1 cellular context compared by ENCODE assay signal in the genomic region with DNA sequence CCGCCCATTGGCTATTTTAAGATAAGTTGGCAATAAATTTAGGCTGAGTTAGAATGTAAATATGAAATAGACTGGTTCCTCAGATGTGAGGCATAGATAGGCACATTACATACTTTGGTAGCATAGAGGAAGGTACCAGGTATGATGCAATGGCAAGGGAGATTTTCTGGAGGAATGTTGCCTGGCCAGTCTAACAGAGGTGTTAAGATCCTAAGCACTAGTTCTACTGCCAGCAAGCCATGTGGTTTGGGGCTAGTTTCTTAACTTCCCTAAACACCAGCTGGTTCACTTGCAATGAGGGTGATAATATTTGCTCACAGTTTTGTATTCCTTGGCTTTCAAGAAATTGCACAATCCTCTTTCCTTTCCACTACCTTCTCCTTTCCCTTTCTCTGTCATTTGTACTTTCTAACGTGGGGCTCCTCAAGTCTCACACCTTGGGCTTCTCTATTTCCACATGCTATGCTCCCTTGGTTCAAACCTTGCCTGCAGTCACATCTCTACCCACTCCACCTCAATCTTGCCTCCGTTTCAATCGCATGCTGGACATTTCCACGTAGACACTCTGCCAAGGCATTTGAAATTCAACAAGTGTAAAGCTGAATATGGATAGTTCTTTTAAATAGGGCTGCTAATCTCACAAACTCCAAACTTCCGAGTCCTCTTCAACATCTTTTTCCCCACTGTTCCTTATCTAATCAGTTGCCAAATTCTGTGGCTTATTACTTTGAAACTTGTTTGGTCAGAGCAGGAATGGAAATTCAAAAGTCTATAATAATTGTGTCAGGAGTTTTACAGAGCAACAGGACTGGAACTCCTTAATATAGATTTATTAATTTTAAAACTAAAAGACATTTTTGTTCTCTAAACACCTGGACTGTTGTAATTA.
A peak's percentile ranks its signal among the peaks of the same experiment; 100 is the strongest.
TF ChIP-seq lines count a peak whose summit lies in the region.

No MANE protein-coding gene starts in this region.

TF ChIP-seq in HEK293, 187 proteins besides CTCF, POLR2A, EP300 and RAD21 (continued from another document):
- 0 out of 2 replicates have a peak, but pooled peaks have one; percentile 41 for TF ChIP-seq ZNF518A (tag by site-specific recombination; conservative IDR thresholded peaks at IDR 0.05; ENCODE audit: low read depth)
- TF ChIP-seq ZXDB (tag by site-specific recombination; IDR thresholded peaks at IDR 0.05) = no peak
- peak; percentile 67; the same call in 1 of the 2 replicates for TF ChIP-seq PRDM1 (tag by site-specific recombination; IDR thresholded peaks at IDR 0.05)
- TF ChIP-seq ZNF23 (tag by site-specific recombination; IDR thresholded peaks at IDR 0.05; ENCODE audit: borderline replicate concordance) = no peak
- TF ChIP-seq SCRT2 (tag by site-specific recombination; IDR thresholded peaks at IDR 0.05) = peak; percentile 88
- TF ChIP-seq ZNF24 (tag by site-specific recombination; IDR thresholded peaks at IDR 0.05) = 0 out of 2 replicates have a peak, but pooled peaks have one; percentile 32
- no peak for TF ChIP-seq ZNF311 (tag by site-specific recombination; IDR thresholded peaks at IDR 0.05; ENCODE audit: borderline replicate concordance)
- TF ChIP-seq, protein P1, sequence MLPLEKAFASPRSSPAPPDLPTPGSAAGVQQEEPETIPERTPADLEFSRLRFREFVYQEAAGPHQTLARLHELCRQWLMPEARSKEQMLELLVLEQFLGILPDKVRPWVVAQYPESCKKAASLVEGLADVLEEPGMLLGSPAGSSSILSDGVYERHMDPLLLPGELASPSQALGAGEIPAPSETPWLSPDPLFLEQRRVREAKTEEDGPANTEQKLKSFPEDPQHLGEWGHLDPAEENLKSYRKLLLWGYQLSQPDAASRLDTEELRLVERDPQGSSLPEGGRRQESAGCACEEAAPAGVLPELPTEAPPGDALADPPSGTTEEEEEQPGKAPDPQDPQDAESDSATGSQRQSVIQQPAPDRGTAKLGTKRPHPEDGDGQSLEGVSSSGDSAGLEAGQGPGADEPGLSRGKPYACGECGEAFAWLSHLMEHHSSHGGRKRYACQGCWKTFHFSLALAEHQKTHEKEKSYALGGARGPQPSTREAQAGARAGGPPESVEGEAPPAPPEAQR (tag by site-specific recombination; IDR thresholded peaks at IDR 0.05) = no peak
- TF ChIP-seq ZNF398 (tag by site-specific recombination; IDR thresholded peaks at IDR 0.05) = no peak
- TF ChIP-seq ZNF157 (tag by site-specific recombination; IDR thresholded peaks at IDR 0.05) = no peak
- no peak for TF ChIP-seq ZNF26 (tag by site-specific recombination; IDR thresholded peaks at IDR 0.05)
- no peak for TF ChIP-seq ZNF214 (tag by site-specific recombination; IDR thresholded peaks at IDR 0.05; ENCODE audit: borderline replicate concordance)
- TF ChIP-seq, protein P2, sequence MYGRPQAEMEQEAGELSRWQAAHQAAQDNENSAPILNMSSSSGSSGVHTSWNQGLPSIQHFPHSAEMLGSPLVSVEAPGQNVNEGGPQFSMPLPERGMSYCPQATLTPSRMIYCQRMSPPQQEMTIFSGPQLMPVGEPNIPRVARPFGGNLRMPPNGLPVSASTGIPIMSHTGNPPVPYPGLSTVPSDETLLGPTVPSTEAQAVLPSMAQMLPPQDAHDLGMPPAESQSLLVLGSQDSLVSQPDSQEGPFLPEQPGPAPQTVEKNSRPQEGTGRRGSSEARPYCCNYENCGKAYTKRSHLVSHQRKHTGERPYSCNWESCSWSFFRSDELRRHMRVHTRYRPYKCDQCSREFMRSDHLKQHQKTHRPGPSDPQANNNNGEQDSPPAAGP (tag by site-specific recombination; IDR thresholded peaks at IDR 0.05) = no peak
